Comparison of ENCODE assay signal across 23 cellular contexts in the genomic region with DNA sequence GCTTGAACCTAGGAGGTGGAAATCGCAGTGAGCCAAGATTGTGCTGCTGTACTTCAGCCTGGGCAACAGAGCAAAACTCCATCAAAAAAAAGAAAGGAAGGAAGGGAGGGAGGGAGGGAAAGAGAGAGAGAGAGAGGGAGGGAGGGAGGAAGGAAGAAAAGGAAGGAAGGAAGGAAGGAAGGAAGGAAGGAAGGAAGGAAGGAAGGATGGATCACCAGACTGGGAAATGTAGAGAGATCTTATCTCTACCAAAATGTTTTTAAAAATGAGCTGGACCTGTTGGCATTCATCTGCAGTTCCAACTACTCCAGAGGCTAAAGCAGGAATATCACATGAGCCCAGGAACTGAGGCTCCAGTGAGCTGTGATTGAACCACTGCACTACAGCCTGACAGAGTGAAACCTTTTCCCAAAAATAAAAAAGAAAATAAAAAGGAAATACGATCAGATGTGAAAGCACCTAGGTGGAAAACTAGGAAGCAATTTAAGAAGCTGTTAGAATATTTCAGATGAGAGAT.
"Had no signal": no experiment of that assay in that cellular context is flagged by ENCODE, and none has a peak within 500 bp of the region (broad histone marks: within the 10 kb centered on the region; RNA-seq: fewer than 3 reads in every experiment).

No MANE protein-coding gene starts in this region.

- DNase-seq: IMR-90, Karpas-422, KG1, MG63, NCI-H1092, NCI-H1417 treated with DMSO at 0.1 percent for 48 hours, NCI-H146, NCI-H1694 treated with DMSO at 0.1 percent for 48 hours, NCI-H1930, NCI-H2107, NCI-H226, NCI-H446, NCI-H524 treated with DMSO at 0.1 percent for 48 hours, NCI-H82, Right ventricle myocardium superior, RPMI8226, SIG-M5, SK-N-SH, SW 1271, T-cell had no signal

- ATAC-seq: HepG2, T-cell had no signal

- H3K4me3 ChIP-seq: MG63, SJSA1 had no signal

- H3K9me3 ChIP-seq: MG63, SK-N-SH had no signal

- H3K9ac ChIP-seq: SK-N-SH had no signal

- H3K36me3 ChIP-seq: MG63, SJSA1 had no signal

- FAIRE-seq: HepG2, RCC 7860 had no signal

- H3K27ac ChIP-seq: SJSA1 had no signal
